In genomic region chr3:140166908-140167599, GRCh38 we compare ENCODE assay signal across 21 cellular contexts.
A peak's percentile ranks its signal among the peaks of the same experiment; 100 is the strongest.
DNase-seq lines count a peak whose midpoint lies in the region; ATAC-seq, FAIRE-seq and TF ChIP-seq lines count a peak whose summit lies in the region.
"Had no signal": no experiment of that assay in that cellular context is flagged by ENCODE, and none has a peak within 500 bp of the region (broad histone marks: within the 10 kb centered on the region; RNA-seq: fewer than 3 reads in every experiment).

No MANE protein-coding gene starts in this region.

- 66 to 81% (median 70%) methylated on average over 4 to 5 of the region's 5 CpGs for WGBS in stomach, 5 donors

- H3K36me3 ChIP-seq in stomach = no peaks in the 10 kb centered on the region

- no peaks in the 10 kb centered on the region for H3K27me3 ChIP-seq in stomach

- no peak for FAIRE-seq in RCC 7860 (lab: Jason Lieb, UNC)
- FAIRE-seq: A549, D721Med, G401.6, GM12892, GM19239, HTR-8/SVneo had no signal

- TF ChIP-seq EP300 in stomach (IDR thresholded peaks at IDR 0.05) = no peak

- no peak for DNase-seq in left ventricle myocardium superior
- DNase-seq in Right ventricle myocardium inferior (ENCODE audit: missing footprints) = no peak
- peak; percentile 33 for DNase-seq in astrocyte of the cerebellum (ENCODE audit: low read depth)
- DNase-seq in medulla oblongata (ENCODE audit: extremely low spot score) = peak; percentile 13
- no peak for DNase-seq in stomach
- DNase-seq in RCC 7860 (ENCODE audit: low spot score) = no peak
- DNase-seq: CD4-positive, alpha-beta T cell; DMS79 treated with DMSO at 0.1 percent for 48 hours; GM23248; NCI-H1105 treated with DMSO at 0.1 percent for 48 hours; NCI-H187; NCI-H748 treated with DMSO at 0.1 percent for 48 hours; SHP77 treated with DMSO at 0.1 percent for 48 hours had no signal

- in situ Hi-C loops in astrocyte of the cerebellum (cut with HindIII; ENCODE audit: low sequenced_read_pairs) = no loop called here

- ATAC-seq in left ventricle myocardium superior (peak; percentile 42), Right ventricle myocardium inferior (no peak), HG03196 (IDR thresholded peaks at IDR 0.05; ENCODE audit: unreplicated experiment) (no peak)
- ATAC-seq: A549, Panc1 had no signal

- intact Hi-C loops in left ventricle myocardium superior (cut with micrococcal nuclease) = no loop called here
- intact Hi-C loops in Right ventricle myocardium inferior (cut with DNase I) = no loop called here
- intact Hi-C loops in stomach (cut with DNase I; ENCODE audit: low total_unique reads) = no loop called here

- no peaks in the 10 kb centered on the region for H3K9me3 ChIP-seq in stomach
- H3K9me3 ChIP-seq: A549 had no signal

- no peak for TF ChIP-seq POLR2A in stomach (IDR thresholded peaks at IDR 0.05)

- no peak for TF ChIP-seq CTCF in astrocyte of the cerebellum (IDR thresholded peaks at IDR 0.05; ENCODE audit: low read depth, low read length, missing control alignments)
- no peak for TF ChIP-seq CTCF in stomach (IDR thresholded peaks at IDR 0.05)

- no peak overlapping the region for H3K27ac ChIP-seq in stomach
- H3K27ac ChIP-seq: A549, GM23248 had no signal

- H3K4me1 ChIP-seq in stomach = peaks cover 0 to 7% (median 0%) of the 10 kb centered on the region in 4 donors
- H3K4me1 ChIP-seq: A549 had no signal

- H3K4me3 ChIP-seq in astrocyte of the cerebellum (ENCODE audit: low read depth, low read length) = no peak overlapping the region
- no peak overlapping the region for H3K4me3 ChIP-seq in stomach
- H3K4me3 ChIP-seq: A549, GM23248 had no signal

Comparison
In these comparisons a context has a peak if more than half of its experiments do, and no peak if none do; other contexts are left out.
1. DNase-seq: peak in astrocyte of the cerebellum (single experiment) and medulla oblongata (single experiment); none in left ventricle myocardium superior (single experiment), Right ventricle myocardium inferior (single experiment), stomach (single experiment) and RCC 7860 (single experiment).